Comparison of ENCODE assay signal across 8 cellular contexts in the genomic region with DNA sequence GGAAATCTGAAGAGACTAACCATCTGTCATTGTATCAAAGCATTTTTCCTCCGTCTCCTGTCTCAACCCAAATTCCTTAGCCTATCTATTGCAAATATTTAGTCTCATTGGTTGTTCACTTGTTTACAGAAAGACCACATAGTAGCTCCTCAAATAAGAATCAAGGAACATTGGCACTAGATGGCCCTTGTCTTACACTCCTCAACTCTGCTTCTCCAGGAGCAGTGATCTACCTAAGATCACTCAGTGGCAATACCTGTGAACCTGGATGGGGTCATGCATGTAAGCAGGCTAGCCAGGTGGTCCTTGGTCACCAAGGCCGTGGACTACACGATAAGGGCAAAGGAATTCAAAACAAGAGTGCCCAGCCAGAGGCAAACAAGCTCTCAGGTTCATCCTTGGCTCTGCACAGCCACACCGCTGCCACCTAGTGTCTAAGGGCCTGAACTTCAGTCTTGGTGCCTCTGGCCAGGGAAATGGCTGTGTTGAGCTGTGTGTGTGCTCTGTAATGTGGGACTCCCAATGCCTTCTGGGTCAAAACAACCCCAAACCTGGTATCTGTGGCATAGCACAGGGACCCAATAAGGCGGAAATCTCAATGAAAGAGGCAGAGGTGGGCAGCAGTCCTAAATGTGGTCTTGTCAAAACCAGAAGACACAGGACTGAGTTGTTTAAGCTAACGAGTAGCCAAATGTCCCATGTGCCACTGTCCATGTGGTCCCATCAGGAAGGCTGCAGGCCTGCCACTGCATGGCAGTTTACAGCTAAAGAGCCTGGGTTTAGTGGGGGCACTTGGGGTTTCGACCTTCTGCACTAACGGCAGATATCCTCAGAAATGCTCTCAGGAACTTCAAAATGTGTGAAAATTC. TPM values are rescaled to one million over a fixed set of nuclear protein-coding genes. Genes with fewer than 3 reads are reported as not detected.
DNase-seq lines count a peak whose midpoint lies in the region; ATAC-seq lines count a peak whose summit lies in the region.

No MANE protein-coding gene starts in this region.

- no peaks in the 10 kb centered on the region for H3K36me3 Mint-ChIP-seq in activated naive CD4-positive, alpha-beta T cell treated with anti-CD3 and anti-CD28 coated beads, Interleukin-2, amount 50 U/mL, for 72 hours

- H3K27ac Mint-ChIP-seq in activated naive CD4-positive, alpha-beta T cell treated with anti-CD3 and anti-CD28 coated beads, Interleukin-2, amount 50 U/mL, for 72 hours = peak overlapping the region in 1 of 2 donors; percentile 6

- no peaks in the 10 kb centered on the region for H3K9me3 Mint-ChIP-seq in activated naive CD4-positive, alpha-beta T cell treated with anti-CD3 and anti-CD28 coated beads, Interleukin-2, amount 50 U/mL, for 72 hours

- peak; percentile 71 for DNase-seq in NCI-H1105 treated with DMSO at 0.1 percent for 48 hours (lab: John Stamatoyannopoulos, UW)
- DNase-seq in SKM-1 (lab: John Stamatoyannopoulos, UW; ENCODE audit: unreplicated experiment) = peak; percentile 90
- peak; percentile 64 to 76 for DNase-seq in activated naive CD4-positive, alpha-beta T cell treated with anti-CD3 and anti-CD28 coated beads, Interleukin-2, amount 50 U/mL, for 72 hours (ENCODE audit: low spot score in 2 of 2)
- DNase-seq in Right ventricle myocardium superior = peak; percentile 77
- DNase-seq in pulmonary artery endothelial cell (ENCODE audit: low read depth, low spot score) = peak; percentile 29
- no peak for DNase-seq in mesenteric fat pad (ENCODE audit: low spot score)

- ATAC-seq in GM18499 (IDR thresholded peaks at IDR 0.05; ENCODE audit: insufficient read depth, unreplicated experiment) (peak; percentile 72), HG02763 (IDR thresholded peaks at IDR 0.05; ENCODE audit: unreplicated experiment) (peak; percentile 83), Right ventricle myocardium superior (ENCODE audit: poor library complexity) (peak; percentile 62)
- ATAC-seq in activated naive CD4-positive, alpha-beta T cell treated with anti-CD3 and anti-CD28 coated beads, Interleukin-2, amount 50 U/mL, for 72 hours = peak; percentile 77 to 80

- intact Hi-C loops in Right ventricle myocardium superior (cut with DNase I) = no loop called here

RNA-seq across cellular contexts. Expression of a gene that starts 54.5 kb away (rescaled TPM):
- total RNA-seq in activated naive CD4-positive, alpha-beta T cell treated with anti-CD3 and anti-CD28 coated beads, Interleukin-2, amount 50 U/mL, for 72 hours = under 1 TPM; 0.34 to 0.53 TPM
- total RNA-seq in Right ventricle myocardium superior (3.1 TPM), pulmonary artery endothelial cell (26.0 and 40.3 TPM in 2 replicates), mesenteric fat pad (6.2 TPM)
